10 cellular contexts compared by ENCODE assay signal in genomic region chr9:79812099-79812498, GRCh38.
DNase-seq lines count a peak whose midpoint lies in the region; ATAC-seq and TF ChIP-seq lines count a peak whose summit lies in the region.
"Had no signal": no experiment of that assay in that cellular context is flagged by ENCODE, and none has a peak within 500 bp of the region (broad histone marks: within the 10 kb centered on the region; RNA-seq: fewer than 3 reads in every experiment).

No MANE protein-coding gene starts in this region.

- no peak for TF ChIP-seq CTCF in GM06990 (IDR thresholded peaks at IDR 0.05; ENCODE audit: insufficient read depth, low read length, poor library complexity, severe bottlenecking)
- TF ChIP-seq CTCF in KMS-11 (conservative IDR thresholded peaks at IDR 0.05; ENCODE audit: low read depth, low read length): no peak
- TF ChIP-seq CTCF in BE2C (IDR thresholded peaks at IDR 0.05; ENCODE audit: low read depth, low read length): no peak

- H3K36me3 ChIP-seq in GM06990 (ENCODE audit: control insufficient read depth, insufficient read depth, low read length) (no peaks in the 10 kb centered on the region), KMS-11 (ENCODE audit: insufficient read depth) (no peaks in the 10 kb centered on the region), BE2C (no peaks in the 10 kb centered on the region)

- no peaks in the 10 kb centered on the region for H3K9me3 ChIP-seq in BE2C

- H3K27me3 ChIP-seq in GM06990 (replicated peaks; ENCODE audit: control insufficient read depth, insufficient read depth, low read length) (no peaks in the 10 kb centered on the region; the same call in 1 of the 2 replicates), KMS-11 (ENCODE audit: insufficient read depth, low read depth) (no peaks in the 10 kb centered on the region), BE2C (no peaks in the 10 kb centered on the region)

- H3K4me1 ChIP-seq in KMS-11 (ENCODE audit: low read depth, poor library complexity, severe bottlenecking): peaks cover 48% of the 10 kb centered on the region
- H3K4me1 ChIP-seq in BE2C: no peaks in the 10 kb centered on the region; the same call in 1 of the 2 replicates

- ATAC-seq in GM21528 (IDR thresholded peaks at IDR 0.05; ENCODE audit: low FRiP score, unreplicated experiment) (peak; percentile 21), left cardiac atrium (no peak)

- peak overlapping the region; percentile 48; the same call in 1 of the 2 replicates for H3K27ac ChIP-seq in KMS-11

- peak overlapping the region; percentile 66 for H3K4me2 ChIP-seq in KMS-11

- no peaks in the 10 kb centered on the region for H3K79me2 ChIP-seq in KMS-11 (ENCODE audit: insufficient read depth, low read depth)

- H4K20me1 ChIP-seq in KMS-11 (ENCODE audit: insufficient read depth): no peaks in the 10 kb centered on the region

- H2AFZ ChIP-seq in KMS-11 (ENCODE audit: low read depth): peak overlapping the region; percentile 48; the same call in 1 of the 2 replicates

- peak overlapping the region; percentile 34; the same call in 1 of the 2 replicates for H3K9ac ChIP-seq in KMS-11

- peak; percentile 2 for DNase-seq in GM06990 (ENCODE audit: extremely low read depth, insufficient read length)
- peak; percentile 18 for DNase-seq in glomerular visceral epithelial cell (ENCODE audit: extremely low spot score)
- DNase-seq in left cardiac atrium: no peak
- DNase-seq in activated gamma-delta T cell treated with Interleukin-2 at 50 U/mL for 16 hours: no peak
- DNase-seq in activated effector memory CD4-positive, alpha-beta T cell treated with Interleukin-2 at 50 U/mL for 16 hours: no peak
- no peak for DNase-seq in BE2C
- DNase-seq: glutamatergic neuron, occipital lobe had no signal

- intact Hi-C loops in left cardiac atrium (cut with DNase I): no loop called here

- H3K4me3 ChIP-seq in GM06990 (replicated peaks; ENCODE audit: low read depth, low read length) (no peak overlapping the region), KMS-11 (IDR thresholded peaks at IDR 0.05; ENCODE audit: insufficient read depth, low read depth, low read length) (no peak overlapping the region), BE2C (ENCODE audit: low read depth, low read length) (no peak overlapping the region)

Comparison
In these comparisons a context has a peak if more than half of its experiments do, and no peak if none do; other contexts are left out.
1. DNase-seq: peak in GM06990 (single experiment) and glomerular visceral epithelial cell (single experiment); none in left cardiac atrium (single experiment), activated gamma-delta T cell treated with Interleukin-2 at 50 U/mL for 16 hours (single experiment), activated effector memory CD4-positive, alpha-beta T cell treated with Interleukin-2 at 50 U/mL for 16 hours (single experiment) and BE2C (single experiment).